2 cellular contexts compared by ENCODE assay signal in genomic region chr1:995665-996633, GRCh38.
TF ChIP-seq lines count a peak whose summit lies in the region.

No MANE protein-coding gene starts in this region.

TF ChIP-seq in A549, 52 proteins besides CTCF, POLR2A, EP300 and RAD21:
- no peak for TF ChIP-seq HMGXB4 (CRISPR knock-in tag; IDR thresholded peaks at IDR 0.05; ENCODE audit: borderline replicate concordance)
- TF ChIP-seq FOSB (CRISPR knock-in tag; IDR thresholded peaks at IDR 0.05) = peak; percentile 3; the same call in 1 of the 2 replicates

TF ChIP-seq in WTC11, 78 proteins besides CTCF, POLR2A, EP300 and RAD21 (continued from another document):
- TF ChIP-seq E2F1 (CRISPR knock-in tag; IDR thresholded peaks at IDR 0.05) (no peak), ZNF532 (CRISPR knock-in tag; IDR thresholded peaks at IDR 0.05; ENCODE audit: borderline replicate concordance) (no peak), MXD4 (CRISPR knock-in tag; IDR thresholded peaks at IDR 0.05; ENCODE audit: borderline replicate concordance) (no peak), ATF6 (CRISPR knock-in tag; IDR thresholded peaks at IDR 0.05) (no peak), ETV6 (CRISPR knock-in tag; IDR thresholded peaks at IDR 0.05) (no peak), PRRX2 (CRISPR knock-in tag; IDR thresholded peaks at IDR 0.05) (no peak), ZNF263 (CRISPR knock-in tag; IDR thresholded peaks at IDR 0.05; ENCODE audit: low read depth) (no peak), TEAD4 (CRISPR knock-in tag; IDR thresholded peaks at IDR 0.05) (no peak), ERG (CRISPR knock-in tag; IDR thresholded peaks at IDR 0.05) (no peak), GTF2I (CRISPR knock-in tag; conservative IDR thresholded peaks at IDR 0.05) (no peak), ZNF416 (CRISPR knock-in tag; IDR thresholded peaks at IDR 0.05) (no peak), NFYB (CRISPR knock-in tag; conservative IDR thresholded peaks at IDR 0.05; ENCODE audit: low read depth) (no peak), FOXP4 (CRISPR knock-in tag; IDR thresholded peaks at IDR 0.05) (no peak)
TF ChIP-seq in WTC11: peak in this region for 0.
